Comparison of ENCODE assay signal across 20 cellular contexts in genomic region chr11:9947231-9947864, GRCh38.
DNase-seq lines count a peak whose midpoint lies in the region; ATAC-seq, FAIRE-seq and TF ChIP-seq lines count a peak whose summit lies in the region.
"Had no signal": no experiment of that assay in that cellular context is flagged by ENCODE, and none has a peak within 500 bp of the region (broad histone marks: within the 10 kb centered on the region; RNA-seq: fewer than 3 reads in every experiment).

No MANE protein-coding gene starts in this region.

- no peak for TF ChIP-seq POLR2A in A549 (IDR thresholded peaks at IDR 0.05; ENCODE audit: low read length)
- TF ChIP-seq POLR2A in spleen (IDR thresholded peaks at IDR 0.05) = no peak

- no peak overlapping the region for H3K27ac Mint-ChIP-seq in activated T-helper 2 cell treated with anti-CD3 and anti-CD28 coated beads, Interferon-gamma antibody, Interleukin-2, Interleukin-4, amounts not matched to agents 10 μg/mL and 5 μg/mL and 100 μg/mL, durations not matched to agents 14 hours and 24 hours and 36 hours
- H3K27ac Mint-ChIP-seq: activated CD8-positive, alpha-beta T cell treated with anti-CD3 and anti-CD28 coated beads, Interleukin-2, amount 10 ng/mL, durations not matched to agents 7 days and 5 days; activated naive CD8-positive, alpha-beta T cell treated with anti-CD3 and anti-CD28 coated beads for 36 hours; activated T-cell treated with anti-CD3 and anti-CD28 coated beads, Interleukin-2, amount 50 U/mL, for 72 hours; T-helper 17 cell had no signal

- peaks cover 0 to 9% (median 0%) of the 10 kb centered on the region in 6 donors for H3K36me3 ChIP-seq in spleen

- H3K4me2 ChIP-seq in A549 = no peak overlapping the region
- H3K4me2 ChIP-seq: BLaER1 treated with 17β-estradiol and CSF1 and Interleukin-3, amounts not matched to agents 10 nM and 100 nM had no signal

- DNase-seq in A549 (ENCODE audit: low read depth in 1 of 2, low spot score in 1 of 2) (no peak), NAMALWA (ENCODE audit: low spot score) (peak; percentile 20), inferior parietal cortex (ENCODE audit: extremely low spot score) (no peak), NCI-H1436 treated with DMSO at 0.1 percent for 48 hours (lab: John Stamatoyannopoulos, UW) (no peak), spleen (no peak)
- DNase-seq in activated T-helper 2 cell treated with anti-CD3 and anti-CD28 coated beads, Interferon-gamma antibody, Interleukin-2, Interleukin-4, amounts not matched to agents 10 μg/mL and 5 μg/mL and 100 μg/mL, durations not matched to agents 14 hours and 24 hours and 36 hours (ENCODE audit: low spot score) = no peak
- DNase-seq: activated CD8-positive, alpha-beta T cell treated with anti-CD3 and anti-CD28 coated beads, Interleukin-2, amount 10 ng/mL, durations not matched to agents 7 days and 5 days; activated naive CD8-positive, alpha-beta T cell treated with anti-CD3 and anti-CD28 coated beads for 36 hours; activated T-cell treated with anti-CD3 and anti-CD28 coated beads, Interleukin-2, amount 50 U/mL, for 72 hours; foreskin melanocyte; left colon; NCI-H1694 treated with DMSO at 0.1 percent for 48 hours; NCI-H446 treated with DMSO at 0.1 percent for 48 hours; right cardiac atrium; SHP77; T-helper 17 cell had no signal

- peaks cover 18% of the 10 kb centered on the region for H3K4me1 ChIP-seq in A549
- peaks cover 0 to 5% (median 0%) of the 10 kb centered on the region in 6 donors for H3K4me1 ChIP-seq in spleen
- H3K4me1 ChIP-seq: BLaER1 treated with 17β-estradiol and CSF1 and Interleukin-3, amounts not matched to agents 10 nM and 100 nM had no signal

- intact Hi-C loops in activated T-helper 2 cell treated with anti-CD3 and anti-CD28 coated beads, Interferon-gamma antibody, Interleukin-2, Interleukin-4, amounts not matched to agents 10 μg/mL and 5 μg/mL and 100 μg/mL, durations not matched to agents 14 hours and 24 hours and 36 hours (cut with micrococcal nuclease) = no loop called here
- intact Hi-C loops in spleen (cut with DNase I; ENCODE audit: low total_unique reads) = no loop called here

- H3K27ac ChIP-seq in A549 (no peak overlapping the region), spleen (no peak overlapping the region)
- H3K27ac ChIP-seq: BLaER1 treated with 17β-estradiol and CSF1 and Interleukin-3, amounts not matched to agents 10 nM and 100 nM had no signal

- no peak for ATAC-seq in A549
- ATAC-seq in GM19043 (IDR thresholded peaks at IDR 0.05; ENCODE audit: low read depth, unreplicated experiment) = peak; percentile 84
- peak; percentile 62 for ATAC-seq in HG02852 (IDR thresholded peaks at IDR 0.05; ENCODE audit: unreplicated experiment)
- ATAC-seq: activated CD8-positive, alpha-beta T cell treated with anti-CD3 and anti-CD28 coated beads, Interleukin-2, amount 10 ng/mL, durations not matched to agents 7 days and 5 days; activated T-cell treated with anti-CD3 and anti-CD28 coated beads, Interleukin-2, amount 50 U/mL, for 72 hours; left colon; right cardiac atrium; T-helper 17 cell had no signal

- no peak for TF ChIP-seq CTCF in A549 (IDR thresholded peaks at IDR 0.05)
- no peak for TF ChIP-seq CTCF in spleen (IDR thresholded peaks at IDR 0.05 in 8 of 11, conservative IDR thresholded peaks at IDR 0.05 in 3 of 11)

- H3K4me3 ChIP-seq in A549 = no peak overlapping the region
- no peak overlapping the region for H3K4me3 ChIP-seq in spleen
- H3K4me3 ChIP-seq: BLaER1 treated with 17β-estradiol and CSF1 and Interleukin-3, amounts not matched to agents 10 nM and 100 nM had no signal

- H3K27me3 Mint-ChIP-seq in activated T-helper 2 cell treated with anti-CD3 and anti-CD28 coated beads, Interferon-gamma antibody, Interleukin-2, Interleukin-4, amounts not matched to agents 10 μg/mL and 5 μg/mL and 100 μg/mL, durations not matched to agents 14 hours and 24 hours and 36 hours (ENCODE audit: low read depth) = peaks cover 5% of the 10 kb centered on the region
- H3K27me3 Mint-ChIP-seq: activated naive CD8-positive, alpha-beta T cell treated with anti-CD3 and anti-CD28 coated beads for 36 hours; T-helper 17 cell had no signal

- no peaks in the 10 kb centered on the region for H3K4me1 Mint-ChIP-seq in activated T-helper 2 cell treated with anti-CD3 and anti-CD28 coated beads, Interferon-gamma antibody, Interleukin-2, Interleukin-4, amounts not matched to agents 10 μg/mL and 5 μg/mL and 100 μg/mL, durations not matched to agents 14 hours and 24 hours and 36 hours (ENCODE audit: low read depth)

- no peaks in the 10 kb centered on the region for H3K36me3 Mint-ChIP-seq in activated T-helper 2 cell treated with anti-CD3 and anti-CD28 coated beads, Interferon-gamma antibody, Interleukin-2, Interleukin-4, amounts not matched to agents 10 μg/mL and 5 μg/mL and 100 μg/mL, durations not matched to agents 14 hours and 24 hours and 36 hours (ENCODE audit: low read depth)

- H3K4me3 Mint-ChIP-seq in activated T-helper 2 cell treated with anti-CD3 and anti-CD28 coated beads, Interferon-gamma antibody, Interleukin-2, Interleukin-4, amounts not matched to agents 10 μg/mL and 5 μg/mL and 100 μg/mL, durations not matched to agents 14 hours and 24 hours and 36 hours (ENCODE audit: low read depth) = no peak overlapping the region
- H3K4me3 Mint-ChIP-seq: activated CD8-positive, alpha-beta T cell treated with anti-CD3 and anti-CD28 coated beads, Interleukin-2, amount 10 ng/mL, durations not matched to agents 7 days and 5 days; activated naive CD8-positive, alpha-beta T cell treated with anti-CD3 and anti-CD28 coated beads for 36 hours; activated T-cell treated with anti-CD3 and anti-CD28 coated beads, Interleukin-2, amount 50 U/mL, for 72 hours; T-helper 17 cell had no signal

- FAIRE-seq in A549 (lab: Jason Lieb, UNC) = no peak
- FAIRE-seq: urothelium cell line had no signal

- POLR2A ChIA-PET in A549 (lab: Yijun Ruan, JAX) = no interaction called here

- TF ChIP-seq EP300 in A549 (IDR thresholded peaks at IDR 0.05) = no peak

- no peaks in the 10 kb centered on the region for H3K9me3 Mint-ChIP-seq in activated T-helper 2 cell treated with anti-CD3 and anti-CD28 coated beads, Interferon-gamma antibody, Interleukin-2, Interleukin-4, amounts not matched to agents 10 μg/mL and 5 μg/mL and 100 μg/mL, durations not matched to agents 14 hours and 24 hours and 36 hours
- H3K9me3 Mint-ChIP-seq: activated T-cell treated with anti-CD3 and anti-CD28 coated beads, Interleukin-2, amount 50 U/mL, for 72 hours had no signal

- CTCF ChIA-PET in A549 (lab: Yijun Ruan, JAX) = interaction anchor here (1.1 to 1.4 kb wide), 2 partner anchors 11 to 26 kb away, joined by 3 to 5 read pairs; no protein-coding TSS in a partner anchor

- 87% methylated on average over 7 of the region's 7 CpGs for WGBS in A549 (ENCODE audit: missing lambda C conversion rate)
- WGBS in spleen, 5 donors = 84 to 89% (median 85%) methylated on average over 7 of the region's 7 CpGs

- H3K9me3 ChIP-seq in A549 (peaks cover 14% of the 10 kb centered on the region; the same call in 1 of the 3 replicates), spleen (peaks cover 0 to 16% (median 10%) of the 10 kb centered on the region in 8 donors)

- TF ChIP-seq RAD21 in A549 (conservative IDR thresholded peaks at IDR 0.05 in 1 of 2, IDR thresholded peaks at IDR 0.05 in 1 of 2) = no peak

- no peaks in the 10 kb centered on the region for H3K27me3 ChIP-seq in spleen (replicated peaks in 1 of 7)
- H3K27me3 ChIP-seq: BLaER1 treated with 17β-estradiol and CSF1 and Interleukin-3, amounts not matched to agents 10 nM and 100 nM had no signal

TF ChIP-seq in A549, 52 proteins besides CTCF, POLR2A, EP300 and RAD21:
- TF ChIP-seq ZNF302 (CRISPR knock-in tag; IDR thresholded peaks at IDR 0.05) (no peak), MAFK (IDR thresholded peaks at IDR 0.05; ENCODE audit: partially characterized antibody) (peak; percentile 92), USF2 (IDR thresholded peaks at IDR 0.05) (no peak), RARB (CRISPR knock-in tag; IDR thresholded peaks at IDR 0.05) (no peak)

Comparison
In these comparisons a context has a peak if more than half of its experiments do, and no peak if none do; other contexts are left out.
1. ATAC-seq: peak in GM19043 (single experiment) and HG02852 (single experiment); none in A549 (0 of 2).